ENCODE assay signal across 8 cellular contexts in genomic region chr19:7521551-7522071, GRCh38. TPM values are rescaled to one million over a fixed set of nuclear protein-coding genes. Genes with fewer than 3 reads are reported as not detected.
DNase-seq lines count a peak whose midpoint lies in the region; ATAC-seq, FAIRE-seq and TF ChIP-seq lines count a peak whose summit lies in the region.

No MANE protein-coding gene starts in this region.

- peak overlapping the region; percentile 45 to 82 (median 65); a peak in 20 of 22 replicates for H3K27ac ChIP-seq in BLaER1 treated with 17β-estradiol and CSF1 and Interleukin-3, amounts not matched to agents 10 nM and 100 nM
- H3K27ac ChIP-seq in MM.1S (ENCODE audit: low read length) = no peak overlapping the region
- peak overlapping the region in 58 of 59 donors; percentile 30 to 96 (median 89) for H3K27ac ChIP-seq in dorsolateral prefrontal cortex

- no peak for TF ChIP-seq POLR2A in H54 (IDR thresholded peaks at IDR 0.05; ENCODE audit: low read depth, low read length)

- H3K27me3 ChIP-seq in BLaER1 treated with 17β-estradiol and CSF1 and Interleukin-3, amounts not matched to agents 10 nM and 100 nM = no peaks in the 10 kb centered on the region
- peaks cover 8% of the 10 kb centered on the region; the same call in 1 of the 2 replicates for H3K27me3 ChIP-seq in MM.1S (replicated peaks; ENCODE audit: insufficient read depth, low read length)
- no peaks in the 10 kb centered on the region for H3K27me3 ChIP-seq in dorsolateral prefrontal cortex

- peak overlapping the region; percentile 90 for H3K4me3 Mint-ChIP-seq in neural crest cell

- H3K9me2 ChIP-seq in MM.1S (replicated peaks; ENCODE audit: insufficient read depth, low read length) = no peaks in the 10 kb centered on the region

- ATAC-seq in GM21423 (IDR thresholded peaks at IDR 0.05; ENCODE audit: unreplicated experiment) = no peak
- ATAC-seq in GM19035 (IDR thresholded peaks at IDR 0.05; ENCODE audit: unreplicated experiment) = no peak
- no peak for ATAC-seq in HG03571 (IDR thresholded peaks at IDR 0.05; ENCODE audit: unreplicated experiment)

- H3K9ac ChIP-seq in BLaER1 treated with 17β-estradiol and CSF1 and Interleukin-3, amounts not matched to agents 10 nM and 100 nM = peak overlapping the region; percentile 74 to 93 (median 84); a peak in 21 of 22 replicates
- H3K9ac ChIP-seq in MM.1S (ENCODE audit: low read length) = peak overlapping the region; percentile 37; the same call in 1 of the 2 replicates

- H3K4me2 ChIP-seq in BLaER1 treated with 17β-estradiol and CSF1 and Interleukin-3, amounts not matched to agents 10 nM and 100 nM = peak overlapping the region; percentile 85 to 100 (median 99)
- H3K4me2 ChIP-seq in MM.1S (ENCODE audit: low read depth, low read length) = peak overlapping the region; percentile 85

- no peaks in the 10 kb centered on the region for H3F3A ChIP-seq in MM.1S (ENCODE audit: insufficient read depth, low read length)

- peaks cover 0 to 45% (median 24%) of the 10 kb centered on the region in 11 experiments; a peak in 18 of 22 replicates for H3K36me3 ChIP-seq in BLaER1 treated with 17β-estradiol and CSF1 and Interleukin-3, amounts not matched to agents 10 nM and 100 nM
- H3K36me3 ChIP-seq in MM.1S (replicated peaks; ENCODE audit: insufficient read depth, low read length) = no peaks in the 10 kb centered on the region

- no peak for FAIRE-seq in H54 (lab: Jason Lieb, UNC)

- H3K27ac Mint-ChIP-seq in neural crest cell (ENCODE audit: unreplicated experiment) = no peak overlapping the region

- peaks cover 26 to 62% (median 36%) of the 10 kb centered on the region in 10 experiments for H3K4me1 ChIP-seq in BLaER1 treated with 17β-estradiol and CSF1 and Interleukin-3, amounts not matched to agents 10 nM and 100 nM
- H3K4me1 ChIP-seq in MM.1S (ENCODE audit: low read length) = peaks cover 6% of the 10 kb centered on the region; the same call in 1 of the 2 replicates

- peak overlapping the region; percentile 85 for H2AFZ ChIP-seq in MM.1S (ENCODE audit: low read length)

- intact Hi-C loops in dorsolateral prefrontal cortex (cut with DNase I) = loop anchor here (1.0 to 5.0 kb wide), 5 partner anchors 12 to 124 kb away; partner anchors contain the start of gene PEX11G (in 1 of the 2)

- H3K79me2 ChIP-seq in MM.1S (ENCODE audit: low read length) = peaks cover 8% of the 10 kb centered on the region

- peaks cover 28% of the 10 kb centered on the region for H3K4me1 Mint-ChIP-seq in neural crest cell

- no peaks in the 10 kb centered on the region for H3K9me3 ChIP-seq in BLaER1 treated with 17β-estradiol and CSF1 and Interleukin-3, amounts not matched to agents 10 nM and 100 nM (replicated peaks in 1 of 11)
- H3K9me3 ChIP-seq in MM.1S (replicated peaks; ENCODE audit: insufficient read depth, low read length) = no peaks in the 10 kb centered on the region

- H4K20me1 ChIP-seq in BLaER1 treated with 17β-estradiol and CSF1 and Interleukin-3, amounts not matched to agents 10 nM and 100 nM = peaks cover 0 to 28% (median 0%) of the 10 kb centered on the region in 11 experiments; a peak in 5 of 22 replicates
- H4K20me1 ChIP-seq in MM.1S (ENCODE audit: insufficient read depth, low read length) = no peaks in the 10 kb centered on the region

- TF ChIP-seq CTCF in MM.1S (IDR thresholded peaks at IDR 0.05; ENCODE audit: low read length) = no peak
- no peak for TF ChIP-seq CTCF in dorsolateral prefrontal cortex (IDR thresholded peaks at IDR 0.05 in 54 of 56, conservative IDR thresholded peaks at IDR 0.05 in 2 of 56; ENCODE audit: low read depth in 1 of 56, partially characterized antibody in 56 of 56)
- TF ChIP-seq CTCF in neural crest cell (conservative IDR thresholded peaks at IDR 0.05) = no peak

- DNase-seq in MM.1S (no peak), dorsolateral prefrontal cortex (no peak), neural crest cell (ENCODE audit: low read depth, low spot score) (no peak), H54 (ENCODE audit: insufficient read length, low spot score) (no peak)

- peaks cover 4% of the 10 kb centered on the region for H3K36me3 Mint-ChIP-seq in neural crest cell (ENCODE audit: low read depth)

- peaks cover 5% of the 10 kb centered on the region for H3K27me3 Mint-ChIP-seq in neural crest cell (ENCODE audit: low read depth)

- H3K9me3 Mint-ChIP-seq in neural crest cell = no peaks in the 10 kb centered on the region

- H3K4me3 ChIP-seq in BLaER1 treated with 17β-estradiol and CSF1 and Interleukin-3, amounts not matched to agents 10 nM and 100 nM = peak overlapping the region; percentile 70 to 93 (median 85)
- H3K4me3 ChIP-seq in MM.1S (ENCODE audit: low read length) (peak overlapping the region; percentile 78), dorsolateral prefrontal cortex (peak overlapping the region in 56 of 59 donors; percentile 65 to 97 (median 88))

RNA-seq across cellular contexts. Expression of gene MCOLN1, which starts 0.8 kb away (rescaled TPM):
- total RNA-seq in dorsolateral prefrontal cortex (10 to 100 TPM; 21.1 to 64.6 (median 33.5) TPM), neural crest cell (24.4 and 26.7 TPM in 2 replicates)

RNA-seq across cellular contexts. Expression of gene ZNF358, which starts 5.7 kb away (rescaled TPM):
- total RNA-seq in dorsolateral prefrontal cortex = 100 to 1,000 TPM in 76 of 120 experiments, 10 to 100 TPM in 44; 69.6 to 225 (median 107) TPM
- total RNA-seq in neural crest cell = 75.6 and 76.2 TPM in 2 replicates

RNA-seq across cellular contexts. Expression of gene PNPLA6, which starts 13.9 kb away (rescaled TPM):
- total RNA-seq in dorsolateral prefrontal cortex = 100 to 1,000 TPM; 131 to 340 (median 192) TPM
- 72.1 and 74.7 TPM in 2 replicates for total RNA-seq in neural crest cell

RNA-seq across cellular contexts. Expression of gene PEX11G, which starts 32.8 kb away (rescaled TPM):
- total RNA-seq in dorsolateral prefrontal cortex = 1 to 10 TPM in 117 of 120 experiments, under 1 TPM in 3; 0.77 to 8.8 (median 3.2) TPM
- total RNA-seq in neural crest cell = 2.3 and 3.4 TPM in 2 replicates
